Comparison of ENCODE assay signal across 8 cellular contexts in genomic region chr12:53180931-53181645, GRCh38. TPM values are rescaled to one million over a fixed set of nuclear protein-coding genes. Genes with fewer than 3 reads are reported as not detected.
DNase-seq lines count a peak whose midpoint lies in the region; ATAC-seq, FAIRE-seq and TF ChIP-seq lines count a peak whose summit lies in the region.

No MANE protein-coding gene starts in this region.

- POLR2A ChIA-PET in A549 (lab: Yijun Ruan, JAX) = interaction anchor here (0.6 to 2.3 kb wide), 18 partner anchors 10 to 198 kb away, joined by 3 to 33 read pairs (median 6); partner anchors contain the start of genes MYG1, PFDN5 and SPRYD3
- POLR2A ChIA-PET in activated CD4-positive, alpha-beta T cell treated with anti-CD3 and anti-CD28 coated beads for 36 hours (lab: Charles Lee) = interaction anchor here (0.7 to 2.3 kb wide), 15 partner anchors 9 to 199 kb away, joined by 3 to 13 read pairs (median 4); partner anchors contain the start of genes AAAS, EIF4B, ESPL1 and PFDN5

- no peaks in the 10 kb centered on the region for H3K9me3 ChIP-seq in A549

- H3K9me3 Mint-ChIP-seq in activated CD4-positive, alpha-beta T cell treated with anti-CD3 and anti-CD28 coated beads for 36 hours (ENCODE audit: low read depth) = no peaks in the 10 kb centered on the region

- H3K4me3 ChIP-seq in A549 (peak overlapping the region; percentile 76), dorsolateral prefrontal cortex (peak overlapping the region; percentile 52 to 91 (median 79)), lower leg skin (ENCODE audit: low read depth, poor library complexity, severe bottlenecking) (peak overlapping the region; percentile 49)

- no peaks in the 10 kb centered on the region for H3K27me3 Mint-ChIP-seq in activated CD4-positive, alpha-beta T cell treated with anti-CD3 and anti-CD28 coated beads for 36 hours

- no peak for TF ChIP-seq EP300 in A549 (IDR thresholded peaks at IDR 0.05)

- H3K4me1 Mint-ChIP-seq in activated CD4-positive, alpha-beta T cell treated with anti-CD3 and anti-CD28 coated beads for 36 hours = peaks cover 57% of the 10 kb centered on the region

- H3K27me3 ChIP-seq in dorsolateral prefrontal cortex = no peaks in the 10 kb centered on the region

- FAIRE-seq in A549 (lab: Jason Lieb, UNC) = no peak

- no peak for TF ChIP-seq CTCF in A549 (IDR thresholded peaks at IDR 0.05)
- peak in 20 of 56 donors; percentile 1 to 48 (median 20) for TF ChIP-seq CTCF in dorsolateral prefrontal cortex (IDR thresholded peaks at IDR 0.05 in 54 of 56, conservative IDR thresholded peaks at IDR 0.05 in 2 of 56; ENCODE audit: low read depth in 1 of 56, partially characterized antibody in 56 of 56)
- TF ChIP-seq CTCF in lower leg skin (IDR thresholded peaks at IDR 0.05) = no peak

- peaks cover 32% of the 10 kb centered on the region for H3K4me1 ChIP-seq in A549

- H3K4me3 Mint-ChIP-seq in activated CD4-positive, alpha-beta T cell treated with anti-CD3 and anti-CD28 coated beads for 36 hours = peak overlapping the region; percentile 98

- CTCF ChIA-PET in A549 (lab: Yijun Ruan, JAX) = interaction anchor here (0.6 to 36.2 kb wide), 9 partner anchors 17 to 116 kb away, joined by 3 to 646 read pairs (median 6); partner anchors contain the start of gene ITGB7
- CTCF ChIA-PET in activated CD4-positive, alpha-beta T cell treated with anti-CD3 and anti-CD28 coated beads for 36 hours (lab: Charles Lee) = interaction anchor here (0.7 to 3.0 kb wide), 21 partner anchors 9 to 164 kb away, joined by 3 to 16 read pairs (median 4); partner anchors contain the start of genes AAAS and MYG1

- WGBS in A549 (ENCODE audit: missing lambda C conversion rate) = 4% methylated on average over 41 of the region's 57 CpGs
- WGBS in lower leg skin, 2 donors = 1% methylated on average over 23 to 56 of the region's 57 CpGs

- peak; percentile 76 to 87 for ATAC-seq in A549
- peak; percentile 32 for ATAC-seq in GM18520 (IDR thresholded peaks at IDR 0.05; ENCODE audit: unreplicated experiment)
- peak; percentile 29 for ATAC-seq in HG03060 (IDR thresholded peaks at IDR 0.05; ENCODE audit: low read depth, unreplicated experiment)
- peak; percentile 63 for ATAC-seq in activated CD4-positive, alpha-beta T cell treated with anti-CD3 and anti-CD28 coated beads for 36 hours

- intact Hi-C loops in activated CD4-positive, alpha-beta T cell treated with anti-CD3 and anti-CD28 coated beads for 36 hours (cut with DNase I, micrococcal nuclease) = loop anchor here (1.0 to 5.0 kb wide), 20 partner anchors 19 to 546 kb away; partner anchors contain the start of genes AAAS (in 2 of the 2), EIF4B (in 2 of the 2), SPRYD3 (in 2 of the 2) and ATF7 (in 1 of the 2)
- intact Hi-C loops in dorsolateral prefrontal cortex (cut with DNase I) = loop anchor here (2.0 to 10.0 kb wide), 4 partner anchors 72 to 264 kb away; partner anchors contain the start of genes IGFBP6 (in 1 of the 2) and PRR13 (in 1 of the 2)
- intact Hi-C loops in lower leg skin (cut with DNase I; ENCODE audit: low total_unique reads) = no loop called here

- peak; percentile 87 for TF ChIP-seq POLR2A in A549 (IDR thresholded peaks at IDR 0.05; ENCODE audit: low read length)
- TF ChIP-seq POLR2A in lower leg skin (IDR thresholded peaks at IDR 0.05) = no peak

- H3K4me2 ChIP-seq in A549 = peak overlapping the region; percentile 82

- peaks cover 34% of the 10 kb centered on the region for H3K36me3 Mint-ChIP-seq in activated CD4-positive, alpha-beta T cell treated with anti-CD3 and anti-CD28 coated beads for 36 hours (ENCODE audit: low read depth)

- DNase-seq in A549 (ENCODE audit: low read depth in 1 of 2, low spot score in 1 of 2) (peak; percentile 88 to 91), NCI-H2227 (lab: John Stamatoyannopoulos, UW; ENCODE audit: unreplicated experiment) (peak; percentile 90), dorsolateral prefrontal cortex (peak; percentile 58 to 85 (median 80)), lower leg skin (ENCODE audit: low spot score in 2 of 2) (peak in 1 of 2 donors; percentile 42)
- peak; percentile 90 for DNase-seq in activated CD4-positive, alpha-beta T cell treated with anti-CD3 and anti-CD28 coated beads for 36 hours
- peak; percentile 48 to 70 (median 64) for DNase-seq in stimulated activated CD4-positive, alpha-beta T cell treated with anti-CD3 and anti-CD28 coated beads, TNF-alpha, amount 100 ng/mL, for 1 hour (ENCODE audit: low read depth in 3 of 3, low spot score in 1 of 3)

- H3K27ac ChIP-seq in A549 (peak overlapping the region; percentile 92 to 93), dorsolateral prefrontal cortex (peak overlapping the region; percentile 78 to 98 (median 95))

- peak overlapping the region; percentile 95 for H3K27ac Mint-ChIP-seq in activated CD4-positive, alpha-beta T cell treated with anti-CD3 and anti-CD28 coated beads for 36 hours

- no peak for TF ChIP-seq RAD21 in A549 (conservative IDR thresholded peaks at IDR 0.05 in 1 of 2, IDR thresholded peaks at IDR 0.05 in 1 of 2)

TF ChIP-seq in A549, 52 proteins besides CTCF, POLR2A, EP300 and RAD21:
- TF ChIP-seq JUN (IDR thresholded peaks at IDR 0.05) (peak in 1 of 2 experiments; percentile 46; a peak in 1 of 5 replicates), FOSL2 (IDR thresholded peaks at IDR 0.05) (no peak), FOSL2 (CRISPR knock-in tag; IDR thresholded peaks at IDR 0.05) (0 out of 2 replicates have a peak, but pooled peaks have one; percentile 2), TP53 (CRISPR knock-in tag; IDR thresholded peaks at IDR 0.05) (0 out of 2 replicates have a peak, but pooled peaks have one; percentile 44), KDM5A (IDR thresholded peaks at IDR 0.05) (peak; percentile 38; the same call in 1 of the 2 replicates), POLR2AphosphoS2 (conservative IDR thresholded peaks at IDR 0.05; ENCODE audit: low read length) (no peak), SMC3 (IDR thresholded peaks at IDR 0.05) (no peak), RARB (CRISPR knock-in tag; IDR thresholded peaks at IDR 0.05) (no peak)

RNA-seq across cellular contexts. Expression of gene CSAD, which starts 0.4 kb away (rescaled TPM):
- polyA plus RNA-seq in A549 (2011; rRNA removed) (16.5 and 19.2 TPM in 2 replicates), A549 (2017; fragmentation: RNase III; extraction: RNeasy Plus Mini Kit Qiagen cat#74134 plus additional on column Dnase treatment) (14.0 to 16.4 TPM (median 14.5 TPM) in 3 replicates)
- polyA plus RNA-seq in A549 (2012; cell fraction: cytosol; rRNA removed) = 15.0 and 17.1 TPM in 2 replicates
- 140 and 167 TPM in 2 replicates for polyA plus RNA-seq in A549 (2012; cell fraction: nucleus; rRNA removed)
- 8.2 and 12.5 TPM in 2 replicates for polyA minus RNA-seq in A549 (2011; rRNA and poly(A)+ RNA removed)
- 10 to 100 TPM; 20.0 to 23.1 TPM for total RNA-seq in activated CD4-positive, alpha-beta T cell treated with anti-CD3 and anti-CD28 coated beads for 36 hours
- total RNA-seq in dorsolateral prefrontal cortex (10 to 100 TPM; 28.2 to 90.7 (median 62.4) TPM), lower leg skin (10 to 100 TPM in 3 of 4 donors, 1 to 10 TPM in 1; 7.2 to 33.6 (median 19.2) TPM)

RNA-seq across cellular contexts. Expression of gene ZNF740, which starts 0.6 kb away (rescaled TPM):
- polyA plus RNA-seq in A549 (2011; rRNA removed) (28.8 and 32.9 TPM in 2 replicates), A549 (2017; fragmentation: RNase III; extraction: RNeasy Plus Mini Kit Qiagen cat#74134 plus additional on column Dnase treatment) (12.1 to 15.6 TPM (median 15.1 TPM) in 3 replicates)
- polyA plus RNA-seq in A549 (2012; cell fraction: cytosol; rRNA removed) = 6.5 and 8.4 TPM in 2 replicates
- polyA plus RNA-seq in A549 (2012; cell fraction: nucleus; rRNA removed) = 11.2 and 17.4 TPM in 2 replicates
- 44.9 and 53.6 TPM in 2 replicates for polyA minus RNA-seq in A549 (2011; rRNA and poly(A)+ RNA removed)
- total RNA-seq in activated CD4-positive, alpha-beta T cell treated with anti-CD3 and anti-CD28 coated beads for 36 hours = 10 to 100 TPM; 34.9 to 40.2 TPM
- total RNA-seq in dorsolateral prefrontal cortex (10 to 100 TPM; 29.1 to 79.4 (median 48.6) TPM), lower leg skin (10 to 100 TPM in 1 of 4 donors, 1 to 10 TPM in 3; 6.1 to 12.1 (median 8.4) TPM)

RNA-seq across cellular contexts. Expression of gene ITGB7, which starts 26.0 kb away (rescaled TPM):
- polyA plus RNA-seq in A549 (2011; rRNA removed) (0.56 and 0.71 TPM in 2 replicates), A549 (2017; fragmentation: RNase III; extraction: RNeasy Plus Mini Kit Qiagen cat#74134 plus additional on column Dnase treatment) (0.54 to 0.66 TPM (median 0.64 TPM) in 3 replicates)
- polyA plus RNA-seq in A549 (2012; cell fraction: cytosol; rRNA removed) = 0.69 and 1.3 TPM in 2 replicates
- polyA plus RNA-seq in A549 (2012; cell fraction: nucleus; rRNA removed) = 2.9 TPM in 2 replicates
- 1.3 and 1.7 TPM in 2 replicates for polyA minus RNA-seq in A549 (2011; rRNA and poly(A)+ RNA removed)
- total RNA-seq in activated CD4-positive, alpha-beta T cell treated with anti-CD3 and anti-CD28 coated beads for 36 hours = 10 to 100 TPM; 73.0 to 77.6 TPM
- total RNA-seq in dorsolateral prefrontal cortex (1 to 10 TPM in 98 of 120 experiments, under 1 TPM in 20, not detected in 2; 0.43 to 4.9 (median 1.5) TPM), lower leg skin (10 to 100 TPM in 1 of 4 donors, 1 to 10 TPM in 3; 6.5 to 13.2 (median 7.8) TPM)

RNA-seq across cellular contexts. Expression of gene RARG, which starts 50.9 kb away (rescaled TPM):
- 15.6 and 19.0 TPM in 2 replicates for polyA plus RNA-seq in A549 (2011; rRNA removed)
- polyA plus RNA-seq in A549 (2012; cell fraction: cytosol; rRNA removed) = 31.6 and 42.1 TPM in 2 replicates
- 50.0 and 54.4 TPM in 2 replicates for polyA plus RNA-seq in A549 (2012; cell fraction: nucleus; rRNA removed)
- 16.4 to 17.7 TPM (median 17.2 TPM) in 3 replicates for polyA plus RNA-seq in A549 (2017; fragmentation: RNase III; extraction: RNeasy Plus Mini Kit Qiagen cat#74134 plus additional on column Dnase treatment)
- 23.8 and 24.1 TPM in 2 replicates for polyA minus RNA-seq in A549 (2011; rRNA and poly(A)+ RNA removed)
- total RNA-seq in activated CD4-positive, alpha-beta T cell treated with anti-CD3 and anti-CD28 coated beads for 36 hours = 10 to 100 TPM; 20.0 to 21.6 TPM
- 10 to 100 TPM in 100 of 120 experiments, 1 to 10 TPM in 20; 5.6 to 27.3 (median 13.3) TPM for total RNA-seq in dorsolateral prefrontal cortex
- total RNA-seq in lower leg skin = 100 to 1,000 TPM; 160 to 207 (median 199) TPM

Comparison
In these comparisons a context has a peak if more than half of its experiments do, and no peak if none do; other contexts are left out.
1. ATAC-seq: peak in every context shown above with its lines; median percentile 82 in A549; 63 in activated CD4-positive, alpha-beta T cell treated with anti-CD3 and anti-CD28 coated beads for 36 hours; 32 in GM18520; 29 in HG03060.
2. RNA of gene ITGB7, which starts 26.0 kb away (total RNA-seq): 73.0 to 77.6 TPM in activated CD4-positive, alpha-beta T cell treated with anti-CD3 and anti-CD28 coated beads for 36 hours; 6.5 to 13.2 TPM in lower leg skin and 0.43 to 4.9 TPM in dorsolateral prefrontal cortex; every median in the first group is over 4 times any median in the second.
3. Peak in every context shown above with its lines, with median percentiles within 50 percentile points of each other: H3K4me3 ChIP-seq.